ENCODE assay signal across 10 cellular contexts in the genomic region with DNA sequence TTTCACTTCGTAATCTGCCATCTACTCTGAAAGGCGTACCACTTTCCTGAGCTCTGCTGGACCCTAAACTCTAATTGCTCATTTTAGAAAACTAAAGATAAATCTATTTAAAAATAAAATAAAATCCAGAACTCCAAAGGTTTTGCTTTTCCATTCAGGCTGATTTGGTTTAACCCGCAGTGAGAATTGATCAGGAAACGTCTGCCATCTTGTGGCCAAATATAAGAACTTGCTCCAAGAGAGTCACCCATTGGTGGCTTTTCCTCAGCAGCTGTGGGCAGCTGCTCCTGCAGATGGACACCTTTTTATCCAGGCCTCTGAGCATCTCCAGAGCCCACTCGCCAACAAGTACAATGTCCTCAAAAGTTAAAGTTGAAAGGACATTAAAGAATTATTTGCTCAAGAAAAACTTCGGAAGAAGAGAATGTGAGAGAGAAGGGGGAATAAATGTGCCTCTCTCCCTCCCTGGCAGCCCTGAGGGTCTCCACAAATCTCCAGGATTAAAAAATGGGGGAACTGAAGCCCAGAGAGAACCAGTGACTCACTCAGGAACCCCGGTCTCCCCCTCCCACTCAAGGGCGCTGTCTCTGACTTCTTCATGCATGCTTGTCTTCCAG. TPM values are rescaled to one million over a fixed set of nuclear protein-coding genes. Genes with fewer than 3 reads are reported as not detected.
A peak's percentile ranks its signal among the peaks of the same experiment; 100 is the strongest.
DNase-seq lines count a peak whose midpoint lies in the region; ATAC-seq and TF ChIP-seq lines count a peak whose summit lies in the region.
"Had no signal": no experiment of that assay in that cellular context is flagged by ENCODE, and none has a peak within 500 bp of the region (broad histone marks: within the 10 kb centered on the region; RNA-seq: fewer than 3 reads in every experiment).

No MANE protein-coding gene starts in this region.

- POLR2A ChIA-PET in Caco-2 (lab: Charles Lee): no interaction called here

- H3K27ac ChIP-seq in cardiac muscle cell: no peak overlapping the region

- H3K9me3 Mint-ChIP-seq in Caco-2 (ENCODE audit: unreplicated experiment): no peaks in the 10 kb centered on the region
- no peaks in the 10 kb centered on the region for H3K9me3 Mint-ChIP-seq in activated naive CD8-positive, alpha-beta T cell treated with anti-CD3 and anti-CD28 coated beads, Interleukin-2, amount 50 U/mL, for 24 hours

- peak; percentile 55 for ATAC-seq in HG03442 (IDR thresholded peaks at IDR 0.05; ENCODE audit: unreplicated experiment)
- ATAC-seq in activated naive CD8-positive, alpha-beta T cell treated with anti-CD3 and anti-CD28 coated beads, Interleukin-2, amount 50 U/mL, for 24 hours: peak; percentile 49

- DNase-seq in Caco-2 (peak in 1 of 2 experiments; percentile 49), GM19238 (ENCODE audit: insufficient read length, low spot score) (peak; percentile 52), NCI-H524 treated with DMSO at 0.1 percent for 48 hours (lab: John Stamatoyannopoulos, UW) (peak; percentile 26), cardiac muscle cell (ENCODE audit: low read depth in 1 of 2, low spot score in 1 of 2) (peak; percentile 82 to 83), retinal pigment epithelial cell (ENCODE audit: low read depth) (no peak), GF-D8 (lab: John Stamatoyannopoulos, UW) (no peak)
- peak; percentile 23 for DNase-seq in activated naive CD8-positive, alpha-beta T cell treated with anti-CD3 and anti-CD28 coated beads, Interleukin-2, amount 50 U/mL, for 24 hours

- no TSS peak for BruUV-seq in Caco-2 (replicated peaks; lab: Mats Ljungman, UMichigan)

- H3K27me3 ChIP-seq in Caco-2 (replicated peaks; ENCODE audit: control insufficient read depth, insufficient read depth, low read length) (no peaks in the 10 kb centered on the region), cardiac muscle cell (no peaks in the 10 kb centered on the region)

- H3K4me3 ChIP-seq in Caco-2 (ENCODE audit: low read depth, low read length) (no peak overlapping the region), cardiac muscle cell (no peak overlapping the region), retinal pigment epithelial cell (ENCODE audit: low read length) (no peak overlapping the region)
- H3K4me3 ChIP-seq: skin epidermis had no signal

- no peak overlapping the region for H3K27ac Mint-ChIP-seq in Caco-2 (ENCODE audit: unreplicated experiment)
- H3K27ac Mint-ChIP-seq in activated naive CD8-positive, alpha-beta T cell treated with anti-CD3 and anti-CD28 coated beads, Interleukin-2, amount 50 U/mL, for 24 hours: no peak overlapping the region

- no peaks in the 10 kb centered on the region for H3K36me3 Mint-ChIP-seq in Caco-2 (ENCODE audit: insufficient read depth, unreplicated experiment)
- H3K36me3 Mint-ChIP-seq in activated naive CD8-positive, alpha-beta T cell treated with anti-CD3 and anti-CD28 coated beads, Interleukin-2, amount 50 U/mL, for 24 hours (ENCODE audit: low read depth): no peaks in the 10 kb centered on the region

- H3K36me3 ChIP-seq in Caco-2 (ENCODE audit: control insufficient read depth, insufficient read depth, low read length) (no peaks in the 10 kb centered on the region), cardiac muscle cell (no peaks in the 10 kb centered on the region)

- H3K4me1 ChIP-seq in Caco-2 (no peaks in the 10 kb centered on the region), cardiac muscle cell (ENCODE audit: low read depth) (no peaks in the 10 kb centered on the region)

- H3K4me1 Mint-ChIP-seq in Caco-2 (ENCODE audit: low read depth, unreplicated experiment): no peaks in the 10 kb centered on the region
- H3K4me1 Mint-ChIP-seq in activated naive CD8-positive, alpha-beta T cell treated with anti-CD3 and anti-CD28 coated beads, Interleukin-2, amount 50 U/mL, for 24 hours: peaks cover 9% of the 10 kb centered on the region

- H3K4me3 Mint-ChIP-seq in Caco-2 (ENCODE audit: unreplicated experiment): no peak overlapping the region
- H3K4me3 Mint-ChIP-seq in activated naive CD8-positive, alpha-beta T cell treated with anti-CD3 and anti-CD28 coated beads, Interleukin-2, amount 50 U/mL, for 24 hours: no peak overlapping the region

- CTCF ChIA-PET in Caco-2 (lab: Charles Lee): interaction anchor here (0.6 to 0.7 kb wide), 4 partner anchors 11 to 1058 kb away, joined by 3 to 4 read pairs (median 3); no protein-coding TSS in a partner anchor

- peak; percentile 55 to 58 for TF ChIP-seq CTCF in Caco-2 (IDR thresholded peaks at IDR 0.05; ENCODE audit: insufficient read depth in 1 of 2, low read depth in 1 of 2, low read length in 1 of 2, severe bottlenecking in 1 of 2, unreplicated experiment in 1 of 2)
- TF ChIP-seq CTCF in cardiac muscle cell (IDR thresholded peaks at IDR 0.05; ENCODE audit: low read depth, low read length): peak; percentile 59
- TF ChIP-seq CTCF in retinal pigment epithelial cell (conservative IDR thresholded peaks at IDR 0.05; ENCODE audit: low read depth, low read length): peak; percentile 68

- H3K27me3 Mint-ChIP-seq in Caco-2 (ENCODE audit: insufficient read depth, unreplicated experiment): peaks cover 15% of the 10 kb centered on the region
- H3K27me3 Mint-ChIP-seq in activated naive CD8-positive, alpha-beta T cell treated with anti-CD3 and anti-CD28 coated beads, Interleukin-2, amount 50 U/mL, for 24 hours: peaks cover 8% of the 10 kb centered on the region

- no peaks in the 10 kb centered on the region for H3K9me3 ChIP-seq in Caco-2
- H3K9me3 ChIP-seq in cardiac muscle cell (ENCODE audit: low read depth): no peaks in the 10 kb centered on the region

- intact Hi-C loops in Caco-2 (cut with micrococcal nuclease; ENCODE audit: unreplicated experiment): loop anchor here (1.0 to 10.0 kb wide), 3 partner anchors 234 to 774 kb away; no protein-coding TSS in a partner anchor

RNA-seq across cellular contexts. Expression of a gene that starts 4.1 kb away (rescaled TPM):
- 0.20 TPM in 1 of 2 replicates, not detected in the other for total RNA-seq in Caco-2 (2022)
- 0.06 and 0.95 TPM in 2 replicates for total RNA-seq in cardiac muscle cell
- polyA plus RNA-seq in cardiac muscle cell: 0.24 and 0.30 TPM in 2 replicates
- total RNA-seq: T-helper 2 cell treated with Interferon-gamma antibody and Interleukin-4, amounts not matched to agents 100 ng/mL and 5 ng/mL, for 36 hours had no signal

RNA-seq across cellular contexts. Expression of a gene that starts 20.3 kb away (rescaled TPM):
- total RNA-seq in Caco-2 (2022) (37.8 and 44.7 TPM in 2 replicates), cardiac muscle cell (43.8 and 53.7 TPM in 2 replicates)
- polyA plus RNA-seq in cardiac muscle cell: 154 and 164 TPM in 2 replicates

Comparison
In these comparisons a context has a peak if more than half of its experiments do, and no peak if none do; other contexts are left out.
1. DNase-seq: peak in GM19238 (single experiment), NCI-H524 treated with DMSO at 0.1 percent for 48 hours (single experiment), activated naive CD8-positive, alpha-beta T cell treated with anti-CD3 and anti-CD28 coated beads, Interleukin-2, amount 50 U/mL, for 24 hours (single experiment) and cardiac muscle cell (2 of 2); none in retinal pigment epithelial cell (single experiment) and GF-D8 (single experiment).
2. Peak in every context shown above with its lines, with median percentiles within 50 percentile points of each other: CTCF ChIP-seq.